In the genomic region with DNA sequence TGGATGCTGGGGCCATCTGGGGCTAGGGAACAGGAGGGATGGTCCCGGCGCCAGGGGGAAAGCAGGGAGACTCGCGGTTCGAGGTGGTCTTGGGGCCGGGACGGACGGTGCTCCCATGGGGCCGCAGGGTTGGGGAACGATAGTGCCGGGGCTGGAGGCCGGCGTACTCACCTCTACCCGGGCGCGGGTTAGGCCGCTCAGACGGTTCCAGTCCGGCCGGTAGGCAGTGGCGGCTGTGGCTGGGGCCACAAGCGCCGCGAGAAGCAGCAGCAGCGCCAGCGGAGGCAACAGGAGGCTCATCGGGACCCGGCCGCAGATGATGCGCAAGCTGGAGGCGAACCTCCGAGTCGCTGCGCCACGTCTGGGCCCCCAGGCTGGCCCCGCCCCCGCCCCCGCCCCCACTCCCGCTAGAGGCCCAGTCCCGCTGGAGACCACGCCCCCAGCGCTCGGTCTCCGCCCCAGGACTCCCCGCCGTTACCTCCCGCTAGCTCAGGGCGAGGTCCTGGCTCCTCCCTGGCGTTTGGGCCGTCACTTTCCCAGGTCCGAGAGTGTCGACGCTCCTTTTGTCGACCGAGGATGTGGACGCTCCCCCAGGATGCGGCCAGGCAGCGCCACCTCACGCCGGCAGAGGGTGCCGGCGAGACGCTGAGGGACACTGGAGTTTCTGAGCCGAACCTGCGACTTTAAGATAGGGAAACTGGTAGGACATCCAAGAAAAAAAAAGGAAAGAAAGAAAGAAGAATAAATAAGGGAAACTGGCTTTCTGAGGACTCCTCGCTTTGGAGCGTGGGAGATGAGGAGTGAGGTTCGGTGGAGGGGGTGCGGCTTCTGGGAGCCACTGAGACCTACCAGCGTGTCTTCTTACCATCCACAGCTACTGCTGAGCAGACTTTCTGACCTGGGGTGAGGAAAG, we compare ENCODE assay signal across 8 cellular contexts. TPM values are rescaled to one million over a fixed set of nuclear protein-coding genes. Genes with fewer than 3 reads are reported as not detected.
DNase-seq lines count a peak whose midpoint lies in the region; ATAC-seq, FAIRE-seq and TF ChIP-seq lines count a peak whose summit lies in the region.

A gene with protein sequence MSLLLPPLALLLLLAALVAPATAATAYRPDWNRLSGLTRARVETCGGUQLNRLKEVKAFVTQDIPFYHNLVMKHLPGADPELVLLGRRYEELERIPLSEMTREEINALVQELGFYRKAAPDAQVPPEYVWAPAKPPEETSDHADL (minus strand): TSS at position 363 of the 913 bp plus-strand sequence. CDS start 63 bp downstream, at position 300.

- intact Hi-C loops in activated naive CD4-positive, alpha-beta T cell treated with anti-CD3 and anti-CD28 coated beads for 36 hours (cut with micrococcal nuclease) = loop anchor here (1.0 to 5.0 kb wide), 6 partner anchors 40 to 525 kb away; a partner anchor contains a TSS

- no peaks in the 10 kb centered on the region for H3K36me3 Mint-ChIP-seq in activated naive CD4-positive, alpha-beta T cell treated with anti-CD3 and anti-CD28 coated beads for 36 hours (ENCODE audit: low read depth)

- H3K4me3 Mint-ChIP-seq in activated naive CD4-positive, alpha-beta T cell treated with anti-CD3 and anti-CD28 coated beads for 36 hours = peak within 1 kb of the TSS; percentile 89

- CTCF ChIA-PET in activated naive CD4-positive, alpha-beta T cell treated with anti-CD3 and anti-CD28 coated beads for 36 hours (lab: Charles Lee) = interaction anchor here (0.6 to 3.7 kb wide), 24 partner anchors 9 to 344 kb away, joined by 3 to 15 read pairs (median 4); a partner anchor contains a TSS

- H3K27me3 ChIP-seq in KMS-11 (ENCODE audit: insufficient read depth, low read depth) = peaks cover 2% of the 10 kb centered on the region; the same call in 1 of the 2 replicates
- no peaks in the 10 kb centered on the region for H3K27me3 ChIP-seq in SJCRH30
- peaks cover 20% of the 10 kb centered on the region for H3K27me3 ChIP-seq in neutrophil

- peaks cover 4% of the 10 kb centered on the region for H3K4me1 ChIP-seq in KMS-11 (ENCODE audit: low read depth, poor library complexity, severe bottlenecking)
- H3K4me1 ChIP-seq in SJCRH30 = no peaks in the 10 kb centered on the region
- peaks cover 10 to 12% of the 10 kb centered on the region in 2 experiments for H3K4me1 ChIP-seq in neutrophil (ENCODE audit: control insufficient read depth in 1 of 2, insufficient read depth in 1 of 2, low read depth in 1 of 2, low read length in 1 of 2)

- no peak within 1 kb of the TSS for H3K27ac ChIP-seq in KMS-11
- no peak within 1 kb of the TSS for H3K27ac ChIP-seq in SJCRH30
- peak within 1 kb of the TSS; percentile 50 for H3K27ac ChIP-seq in neutrophil

- ATAC-seq in GM21717 (IDR thresholded peaks at IDR 0.05; ENCODE audit: unreplicated experiment) = peak; percentile 78

- H4K20me1 ChIP-seq in KMS-11 (ENCODE audit: insufficient read depth) = no peaks in the 10 kb centered on the region

- H3K9me3 Mint-ChIP-seq in activated naive CD4-positive, alpha-beta T cell treated with anti-CD3 and anti-CD28 coated beads for 36 hours = no peaks in the 10 kb centered on the region

- H3K4me1 Mint-ChIP-seq in activated naive CD4-positive, alpha-beta T cell treated with anti-CD3 and anti-CD28 coated beads for 36 hours (ENCODE audit: low read depth) = peaks cover 19% of the 10 kb centered on the region

- FAIRE-seq in frontal cortex (lab: Jason Lieb, UNC) = no peak

- H3K27me3 Mint-ChIP-seq in activated naive CD4-positive, alpha-beta T cell treated with anti-CD3 and anti-CD28 coated beads for 36 hours (ENCODE audit: low read depth) = no peaks in the 10 kb centered on the region

- H3K9ac ChIP-seq in KMS-11 = no peak within 1 kb of the TSS; the same call in 1 of the 2 replicates

- H3K36me3 ChIP-seq in KMS-11 (ENCODE audit: insufficient read depth) (no peaks in the 10 kb centered on the region), SJCRH30 (no peaks in the 10 kb centered on the region), neutrophil (no peaks in the 10 kb centered on the region)

- DNase-seq in DMS53 (lab: John Stamatoyannopoulos, UW) (peak; percentile 94), SJCRH30 (peak; percentile 68 to 73), frontal cortex (ENCODE audit: low spot score in 2 of 2) (peak; percentile 91 to 98)
- peak; percentile 92 for DNase-seq in activated naive CD4-positive, alpha-beta T cell treated with anti-CD3 and anti-CD28 coated beads for 36 hours

- H3K4me2 ChIP-seq in KMS-11 = peak within 1 kb of the TSS; percentile 48; the same call in 1 of the 2 replicates

- TF ChIP-seq CTCF in KMS-11 (conservative IDR thresholded peaks at IDR 0.05; ENCODE audit: low read depth, low read length) (peak; percentile 81), neutrophil (IDR thresholded peaks at IDR 0.05) (peak; percentile 88), subcutaneous adipose tissue (IDR thresholded peaks at IDR 0.05; ENCODE audit: low read depth) (no peak)

- H3K27ac Mint-ChIP-seq in activated naive CD4-positive, alpha-beta T cell treated with anti-CD3 and anti-CD28 coated beads for 36 hours = peak within 1 kb of the TSS; percentile 76

- H3K79me2 ChIP-seq in KMS-11 (ENCODE audit: insufficient read depth, low read depth) = no peaks in the 10 kb centered on the region

- H3K4me3 ChIP-seq in KMS-11 (IDR thresholded peaks at IDR 0.05; ENCODE audit: insufficient read depth, low read depth, low read length) (no peak within 1 kb of the TSS), SJCRH30 (peak within 1 kb of the TSS; percentile 25), neutrophil (ENCODE audit: low read depth in 1 of 2, low read length in 1 of 2) (peak within 1 kb of the TSS; percentile 60 to 74)

- H3K9me3 ChIP-seq in SJCRH30 (replicated peaks) (no peaks in the 10 kb centered on the region), neutrophil (no peaks in the 10 kb centered on the region)

- peak within 1 kb of the TSS; percentile 83 for H2AFZ ChIP-seq in KMS-11 (ENCODE audit: low read depth)

RNA-seq across cellular contexts. Expression of the gene that starts here (rescaled TPM):
- 0.24 TPM in 1 of 2 replicates, not detected in the other for total RNA-seq in SJCRH30 (2014; rRNA removed; shearing (Covaris generic))
- 10 to 100 TPM in 1 of 2 experiments, 1 to 10 TPM in 1; 9.3 to 11.0 TPM for total RNA-seq in activated naive CD4-positive, alpha-beta T cell treated with anti-CD3 and anti-CD28 coated beads for 36 hours
- 11.8 TPM for total RNA-seq in frontal cortex
- total RNA-seq in subcutaneous adipose tissue = 100 to 1,000 TPM; 226 to 360 (median 279) TPM

Comparison
In these comparisons a context has a peak if more than half of its experiments do, and no peak if none do; other contexts are left out.
1. RNA of the gene that starts here (total RNA-seq): 226 to 360 TPM in subcutaneous adipose tissue; 11.8 TPM in frontal cortex (single experiment), 9.3 to 11.0 TPM in activated naive CD4-positive, alpha-beta T cell treated with anti-CD3 and anti-CD28 coated beads for 36 hours and 0.24 TPM in SJCRH30; every median in the first group is over 10 times any median in the second.
2. Peak in DNase-seq and H3K4me3 ChIP-seq in SJCRH30; RNA of the gene not detected or under 1 TPM.
3. Peak in every context shown above with its lines, with median percentiles within 50 percentile points of each other: DNase-seq.